Comparison of ENCODE assay signal across 22 cellular contexts in the genomic region with DNA sequence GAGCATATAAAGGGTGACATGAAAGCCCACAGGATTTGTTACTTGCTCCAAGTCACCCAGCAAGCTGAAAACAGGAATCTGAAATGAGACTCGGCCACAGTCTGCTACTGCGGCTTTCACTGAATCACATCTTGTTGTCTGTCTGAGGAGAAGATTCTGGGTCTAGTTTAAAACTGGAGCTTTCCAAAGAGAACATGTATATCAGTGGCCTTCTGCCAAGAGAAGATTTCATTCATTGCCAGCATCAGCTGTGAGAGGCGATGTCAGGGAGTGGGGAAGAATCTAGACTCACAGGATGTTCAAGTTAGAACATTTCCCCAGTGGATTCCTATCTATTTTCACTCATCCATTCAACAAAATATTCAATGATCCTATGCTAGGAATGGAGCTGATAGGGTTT.
"Had no signal": no experiment of that assay in that cellular context is flagged by ENCODE, and none has a peak within 500 bp of the region (broad histone marks: within the 10 kb centered on the region; RNA-seq: fewer than 3 reads in every experiment).

No MANE protein-coding gene starts in this region.

- H3K27me3 Mint-ChIP-seq: activated CD4-positive, alpha-beta memory T cell treated with anti-CD3 and anti-CD28 coated beads, Interleukin-2, amount 10 ng/mL, durations not matched to agents 7 days and 5 days; activated CD4-positive, alpha-beta T cell treated with anti-CD3 and anti-CD28 coated beads, Interleukin-2, amount 10 ng/mL, durations not matched to agents 7 days and 5 days; activated naive CD4-positive, alpha-beta T cell treated with anti-CD3 and anti-CD28 coated beads, Interleukin-2, amount 10 ng/mL, durations not matched to agents 7 days and 5 days; activated naive CD8-positive, alpha-beta T cell treated with anti-CD3 and anti-CD28 coated beads for 36 hours; activated T-helper 17 cell treated with anti-CD3 and anti-CD28 coated beads, Interleukin-2, amount 50 U/mL, for 72 hours; T-helper 17 cell had no signal

- H3K4me1 Mint-ChIP-seq: activated CD4-positive, alpha-beta memory T cell treated with anti-CD3 and anti-CD28 coated beads, Interleukin-2, amount 10 ng/mL, durations not matched to agents 7 days and 5 days; activated CD4-positive, alpha-beta T cell treated with anti-CD3 and anti-CD28 coated beads, Interleukin-2, amount 10 ng/mL, durations not matched to agents 7 days and 5 days; activated naive CD4-positive, alpha-beta T cell treated with anti-CD3 and anti-CD28 coated beads, Interleukin-2, amount 10 ng/mL, durations not matched to agents 7 days and 5 days; activated naive CD8-positive, alpha-beta T cell treated with anti-CD3 and anti-CD28 coated beads for 36 hours; activated T-helper 17 cell treated with anti-CD3 and anti-CD28 coated beads, Interleukin-2, amount 50 U/mL, for 72 hours; T-helper 17 cell had no signal

- H3K36me3 Mint-ChIP-seq: activated naive CD4-positive, alpha-beta T cell treated with anti-CD3 and anti-CD28 coated beads, Interleukin-2, amount 10 ng/mL, durations not matched to agents 7 days and 5 days; activated naive CD8-positive, alpha-beta T cell treated with anti-CD3 and anti-CD28 coated beads for 36 hours had no signal

- H3K27ac Mint-ChIP-seq: activated CD4-positive, alpha-beta memory T cell treated with anti-CD3 and anti-CD28 coated beads, Interleukin-2, amount 10 ng/mL, durations not matched to agents 7 days and 5 days; activated CD4-positive, alpha-beta T cell treated with anti-CD3 and anti-CD28 coated beads, Interleukin-2, amount 10 ng/mL, durations not matched to agents 7 days and 5 days; activated naive CD4-positive, alpha-beta T cell treated with anti-CD3 and anti-CD28 coated beads, Interleukin-2, amount 10 ng/mL, durations not matched to agents 7 days and 5 days; activated naive CD8-positive, alpha-beta T cell treated with anti-CD3 and anti-CD28 coated beads for 36 hours; activated T-helper 17 cell treated with anti-CD3 and anti-CD28 coated beads, Interleukin-2, amount 50 U/mL, for 72 hours; T-helper 17 cell had no signal

- DNase-seq: activated CD4-positive, alpha-beta memory T cell treated with anti-CD3 and anti-CD28 coated beads, Interleukin-2, amount 10 ng/mL, durations not matched to agents 7 days and 5 days; activated CD4-positive, alpha-beta T cell treated with anti-CD3 and anti-CD28 coated beads, Interleukin-2, amount 10 ng/mL, durations not matched to agents 7 days and 5 days; activated CD4-positive, CD25-positive, alpha-beta regulatory T cell; activated gamma-delta T cell treated with Interleukin-2 at 50 U/mL for 16 hours; activated naive CD4-positive, alpha-beta T cell treated with anti-CD3 and anti-CD28 coated beads, Interleukin-2, amount 10 ng/mL, durations not matched to agents 7 days and 5 days; activated naive CD8-positive, alpha-beta T cell treated with anti-CD3 and anti-CD28 coated beads for 36 hours; activated T-cell treated with anti-CD3 and anti-CD28 coated beads for 4 hours; activated T-cell treated with anti-CD3 and anti-CD28 coated beads, Interleukin-2, amount 50 U/mL, for 48 hours; caudate nucleus; Kasumi-1; KBM-7; NCI-H1105 treated with DMSO at 0.1 percent for 48 hours; NCI-H1436 treated with DMSO at 0.1 percent for 48 hours; NCI-H187; NCI-H2081; NCI-H446 treated with DMSO at 0.1 percent for 48 hours; NCI-H526; NCI-H82; SIG-M5; T-helper 17 cell; T-helper 9 cell had no signal

- ATAC-seq: activated T-helper 17 cell treated with anti-CD3 and anti-CD28 coated beads, Interleukin-2, amount 50 U/mL, for 72 hours; T-helper 17 cell had no signal

- H3K4me3 Mint-ChIP-seq: activated CD4-positive, alpha-beta memory T cell treated with anti-CD3 and anti-CD28 coated beads, Interleukin-2, amount 10 ng/mL, durations not matched to agents 7 days and 5 days; activated CD4-positive, alpha-beta T cell treated with anti-CD3 and anti-CD28 coated beads, Interleukin-2, amount 10 ng/mL, durations not matched to agents 7 days and 5 days; activated naive CD4-positive, alpha-beta T cell treated with anti-CD3 and anti-CD28 coated beads, Interleukin-2, amount 10 ng/mL, durations not matched to agents 7 days and 5 days; activated naive CD8-positive, alpha-beta T cell treated with anti-CD3 and anti-CD28 coated beads for 36 hours; activated T-helper 17 cell treated with anti-CD3 and anti-CD28 coated beads, Interleukin-2, amount 50 U/mL, for 72 hours; T-helper 17 cell had no signal
